ENCODE assay signal across 26 cellular contexts in the genomic region with DNA sequence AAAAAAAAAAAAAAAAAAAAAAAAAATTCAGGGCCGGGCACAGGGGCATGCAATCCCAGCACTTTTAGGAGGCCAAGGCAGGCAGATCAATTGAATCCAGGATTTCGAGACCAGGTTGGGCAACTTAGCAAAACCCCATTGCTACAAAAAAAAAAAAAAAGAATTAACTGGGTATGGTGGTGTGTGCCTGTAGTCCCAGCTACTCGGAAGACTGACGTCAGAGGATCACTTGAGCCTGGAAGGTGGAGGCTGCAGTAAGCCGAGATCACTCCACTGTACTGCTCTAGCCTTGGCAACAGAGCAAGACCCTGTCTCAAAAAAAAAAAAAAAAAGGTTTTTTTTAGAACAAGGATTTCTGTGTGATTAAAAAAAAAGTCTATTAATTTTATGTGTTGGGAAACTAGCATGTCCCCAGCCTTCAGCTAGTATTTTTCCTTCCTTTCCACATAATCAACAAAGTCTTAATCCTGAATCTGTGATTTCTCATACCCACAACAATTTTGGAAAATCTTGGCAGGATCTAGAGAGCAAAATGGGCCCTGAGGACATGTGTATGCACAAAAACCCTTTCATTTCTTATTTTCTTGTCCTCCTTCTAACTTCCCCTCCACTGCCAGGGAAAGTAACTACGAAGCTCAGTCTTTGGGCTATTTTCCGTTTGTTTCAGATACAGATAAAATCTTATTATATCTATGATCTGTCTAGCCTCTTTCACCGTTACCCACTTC. TPM values are rescaled to one million over a fixed set of nuclear protein-coding genes. Genes with fewer than 3 reads are reported as not detected.
DNase-seq lines count a peak whose midpoint lies in the region; ATAC-seq, FAIRE-seq and TF ChIP-seq lines count a peak whose summit lies in the region.
"Had no signal": no experiment of that assay in that cellular context is flagged by ENCODE, and none has a peak within 500 bp of the region (broad histone marks: within the 10 kb centered on the region; RNA-seq: fewer than 3 reads in every experiment).

No MANE protein-coding gene starts in this region.

- FAIRE-seq in urothelium cell line (lab: Jason Lieb, UNC) = no peak
- FAIRE-seq: bronchial epithelial cell, G401.6, GM19239 had no signal

- no peak for TF ChIP-seq CTCF in esophagus muscularis mucosa (IDR thresholded peaks at IDR 0.05)
- no peak for TF ChIP-seq CTCF in left lung (IDR thresholded peaks at IDR 0.05)

- no peak overlapping the region for H3K4me3 Mint-ChIP-seq in stimulated activated effector memory CD8-positive, alpha-beta T cell treated with anti-CD3 and anti-CD28 coated beads, Interleukin-12 subunit alpha, Interleukin-12 subunit beta, amount 100 ng/mL, for 72 hours
- H3K4me3 Mint-ChIP-seq: activated CD4-positive, alpha-beta memory T cell treated with anti-CD3 and anti-CD28 coated beads, Interleukin-2, amount 10 ng/mL, durations not matched to agents 7 days and 5 days; activated T-cell treated with anti-CD3 and anti-CD28 coated beads, Interleukin-2, amount 50 U/mL, for 24 hours; T-helper 17 cell; WTC11 had no signal

- H3K27me3 ChIP-seq in esophagus muscularis mucosa (no peaks in the 10 kb centered on the region), left lung (no peaks in the 10 kb centered on the region)
- H3K27me3 ChIP-seq: BLaER1 treated with 17β-estradiol and CSF1 and Interleukin-3, amounts not matched to agents 10 nM and 100 nM; MG63 had no signal

- peak overlapping the region; percentile 4 for H3K27ac Mint-ChIP-seq in stimulated activated effector memory CD8-positive, alpha-beta T cell treated with anti-CD3 and anti-CD28 coated beads, Interleukin-12 subunit alpha, Interleukin-12 subunit beta, amount 100 ng/mL, for 72 hours
- H3K27ac Mint-ChIP-seq: activated CD4-positive, alpha-beta memory T cell treated with anti-CD3 and anti-CD28 coated beads, Interleukin-2, amount 10 ng/mL, durations not matched to agents 7 days and 5 days; activated naive CD4-positive, alpha-beta T cell treated with anti-CD3 and anti-CD28 coated beads, Interleukin-2, amount 50 U/mL, for 72 hours; activated T-cell treated with anti-CD3 and anti-CD28 coated beads, Interleukin-2, amount 50 U/mL, for 24 hours; T-helper 17 cell; WTC11 had no signal

- H3K4me3 ChIP-seq in esophagus muscularis mucosa = no peak overlapping the region
- no peak overlapping the region for H3K4me3 ChIP-seq in left lung
- H3K4me3 ChIP-seq: BLaER1 treated with 17β-estradiol and CSF1 and Interleukin-3, amounts not matched to agents 10 nM and 100 nM; MG63 had no signal

- H3K4me1 ChIP-seq in esophagus muscularis mucosa (peaks cover 0 to 19% (median 4%) of the 10 kb centered on the region in 4 donors), left lung (peaks cover 0 to 3% of the 10 kb centered on the region in 2 donors)

- H3K27ac ChIP-seq in esophagus muscularis mucosa (replicated peaks in 1 of 4) = peak overlapping the region; percentile 21 to 42 (median 35)
- no peak overlapping the region for H3K27ac ChIP-seq in left lung
- H3K27ac ChIP-seq: BLaER1 treated with 17β-estradiol and CSF1 and Interleukin-3, amounts not matched to agents 10 nM and 100 nM; HL-60 had no signal

- no peak for TF ChIP-seq POLR2A in esophagus muscularis mucosa (IDR thresholded peaks at IDR 0.05; ENCODE audit: low read depth)

- WGBS in esophagus muscularis mucosa = 81% methylated on average over 8 of the region's 8 CpGs

- H3K9me3 Mint-ChIP-seq in stimulated activated effector memory CD8-positive, alpha-beta T cell treated with anti-CD3 and anti-CD28 coated beads, Interleukin-12 subunit alpha, Interleukin-12 subunit beta, amount 100 ng/mL, for 72 hours = no peaks in the 10 kb centered on the region
- H3K9me3 Mint-ChIP-seq: activated CD4-positive, alpha-beta memory T cell treated with anti-CD3 and anti-CD28 coated beads, Interleukin-2, amount 10 ng/mL, durations not matched to agents 7 days and 5 days; activated naive CD4-positive, alpha-beta T cell treated with anti-CD3 and anti-CD28 coated beads, Interleukin-2, amount 50 U/mL, for 72 hours; activated T-cell treated with anti-CD3 and anti-CD28 coated beads, Interleukin-2, amount 50 U/mL, for 24 hours; WTC11 had no signal

- H3K36me3 Mint-ChIP-seq in stimulated activated effector memory CD8-positive, alpha-beta T cell treated with anti-CD3 and anti-CD28 coated beads, Interleukin-12 subunit alpha, Interleukin-12 subunit beta, amount 100 ng/mL, for 72 hours = no peaks in the 10 kb centered on the region
- H3K36me3 Mint-ChIP-seq: activated naive CD4-positive, alpha-beta T cell treated with anti-CD3 and anti-CD28 coated beads, Interleukin-2, amount 50 U/mL, for 72 hours; WTC11 had no signal

- intact Hi-C loops in esophagus muscularis mucosa (cut with DNase I) = no loop called here
- intact Hi-C loops in left lung (cut with DNase I) = no loop called here

- ATAC-seq in left lung = peak; percentile 69
- ATAC-seq in stimulated activated effector memory CD8-positive, alpha-beta T cell treated with anti-CD3 and anti-CD28 coated beads, Interleukin-12 subunit alpha, Interleukin-12 subunit beta, amount 100 ng/mL, for 72 hours = no peak
- ATAC-seq in GM19328 (IDR thresholded peaks at IDR 0.05; ENCODE audit: unreplicated experiment) = no peak
- no peak for ATAC-seq in GM21526 (IDR thresholded peaks at IDR 0.05; ENCODE audit: low FRiP score, unreplicated experiment)
- ATAC-seq: activated naive CD4-positive, alpha-beta T cell treated with anti-CD3 and anti-CD28 coated beads, Interleukin-2, amount 50 U/mL, for 72 hours; stimulated activated naive CD8-positive, alpha-beta T cell treated with anti-CD3 and anti-CD28 coated beads, Interleukin-15, Interleukin-2, amounts not matched to agents 100 U/mL and 50 U/mL, for 24 hours; T-helper 17 cell; WTC11 had no signal

- H3K36me3 ChIP-seq in esophagus muscularis mucosa (peaks cover 0 to 15% (median 4%) of the 10 kb centered on the region in 4 donors), left lung (peaks cover 0 to 15% of the 10 kb centered on the region in 2 donors)
- H3K36me3 ChIP-seq: MG63 had no signal

- peaks cover 12% of the 10 kb centered on the region for H3K4me1 Mint-ChIP-seq in stimulated activated effector memory CD8-positive, alpha-beta T cell treated with anti-CD3 and anti-CD28 coated beads, Interleukin-12 subunit alpha, Interleukin-12 subunit beta, amount 100 ng/mL, for 72 hours
- H3K4me1 Mint-ChIP-seq: T-helper 17 cell had no signal

- TF ChIP-seq EP300 in esophagus muscularis mucosa (IDR thresholded peaks at IDR 0.05) = no peak

- in situ Hi-C loops in SK-MEL-5 (cut with HindIII; ENCODE audit: low pct_unique_long_range_greater_than_20kb, low sequenced_read_pairs) = no loop called here

- DNase-seq in SK-MEL-5 (ENCODE audit: low read depth, low spot score) (peak; percentile 89), esophagus muscularis mucosa (ENCODE audit: extremely low spot score) (no peak), left lung (no peak), LoVo (ENCODE audit: low spot score) (no peak), urothelium cell line (ENCODE audit: low spot score) (no peak)
- DNase-seq in stimulated activated effector memory CD8-positive, alpha-beta T cell treated with anti-CD3 and anti-CD28 coated beads, Interleukin-12 subunit alpha, Interleukin-12 subunit beta, amount 100 ng/mL, for 72 hours (ENCODE audit: low spot score in 2 of 2) = no peak
- DNase-seq: activated CD4-positive, alpha-beta memory T cell treated with anti-CD3 and anti-CD28 coated beads, Interleukin-2, amount 10 ng/mL, durations not matched to agents 7 days and 5 days; activated T-cell treated with anti-CD3 and anti-CD28 coated beads, Interleukin-2, amount 50 U/mL, for 24 hours; dermis blood vessel endothelial cell; HCEC 1CT; IMR-90; MG63; NCI-H2171 treated with DMSO at 0.1 percent for 48 hours; NCI-H69; stimulated activated CD4-positive, alpha-beta T cell treated with anti-CD3 and anti-CD28 coated beads, Interleukin-2, amount 100 ng/mL, for 24 hours; stimulated activated naive CD8-positive, alpha-beta T cell treated with anti-CD3 and anti-CD28 coated beads, Interleukin-15, Interleukin-2, amounts not matched to agents 100 U/mL and 50 U/mL, for 24 hours; T-helper 17 cell had no signal

- H3K9me3 ChIP-seq in esophagus muscularis mucosa (no peaks in the 10 kb centered on the region), left lung (no peaks in the 10 kb centered on the region)
- H3K9me3 ChIP-seq: BLaER1 treated with 17β-estradiol and CSF1 and Interleukin-3, amounts not matched to agents 10 nM and 100 nM; MG63 had no signal

RNA-seq across cellular contexts. Expression of gene AMBRA1, which starts 5.7 kb away (rescaled TPM):
- 22.2 and 28.0 TPM in 2 replicates for total RNA-seq in SK-MEL-5 (2014; rRNA removed; shearing (Covaris generic))
- polyA plus RNA-seq in SK-MEL-5 (2015; cell fraction: cytosol; rRNA removed) = 32.3 and 34.4 TPM in 2 replicates
- polyA plus RNA-seq in SK-MEL-5 (2015; cell fraction: nucleus; rRNA removed) = 16.5 and 16.8 TPM in 2 replicates
- total RNA-seq in esophagus muscularis mucosa (10 to 100 TPM; 20.0 to 28.9 (median 26.0) TPM), left lung (10 to 100 TPM; 27.2 to 28.2 TPM)

RNA-seq across cellular contexts. Expression of gene HARBI1, which starts 17.5 kb away (rescaled TPM):
- 6.2 and 7.8 TPM in 2 replicates for total RNA-seq in SK-MEL-5 (2014; rRNA removed; shearing (Covaris generic))
- 6.3 and 9.2 TPM in 2 replicates for polyA plus RNA-seq in SK-MEL-5 (2015; cell fraction: cytosol; rRNA removed)
- polyA plus RNA-seq in SK-MEL-5 (2015; cell fraction: nucleus; rRNA removed) = 3.3 and 10.9 TPM in 2 replicates
- total RNA-seq in esophagus muscularis mucosa = 1 to 10 TPM; 2.5 to 3.3 (median 3.0) TPM
- total RNA-seq in left lung = 1 to 10 TPM; 4.5 to 5.0 TPM

RNA-seq across cellular contexts. Expression of gene ATG13, which starts 17.8 kb away (rescaled TPM):
- 101 and 112 TPM in 2 replicates for total RNA-seq in SK-MEL-5 (2014; rRNA removed; shearing (Covaris generic))
- polyA plus RNA-seq in SK-MEL-5 (2015; cell fraction: cytosol; rRNA removed) = 119 and 135 TPM in 2 replicates
- polyA plus RNA-seq in SK-MEL-5 (2015; cell fraction: nucleus; rRNA removed) = 91.3 and 104 TPM in 2 replicates
- total RNA-seq in esophagus muscularis mucosa (10 to 100 TPM; 68.7 to 74.3 (median 72.1) TPM), left lung (10 to 100 TPM; 54.5 to 55.4 TPM)

Comparison
In these comparisons a context has a peak if more than half of its experiments do, and no peak if none do; other contexts are left out.
1. H3K27ac ChIP-seq: peak in esophagus muscularis mucosa (4 of 4); none in left lung (0 of 2).